In the genomic region with DNA sequence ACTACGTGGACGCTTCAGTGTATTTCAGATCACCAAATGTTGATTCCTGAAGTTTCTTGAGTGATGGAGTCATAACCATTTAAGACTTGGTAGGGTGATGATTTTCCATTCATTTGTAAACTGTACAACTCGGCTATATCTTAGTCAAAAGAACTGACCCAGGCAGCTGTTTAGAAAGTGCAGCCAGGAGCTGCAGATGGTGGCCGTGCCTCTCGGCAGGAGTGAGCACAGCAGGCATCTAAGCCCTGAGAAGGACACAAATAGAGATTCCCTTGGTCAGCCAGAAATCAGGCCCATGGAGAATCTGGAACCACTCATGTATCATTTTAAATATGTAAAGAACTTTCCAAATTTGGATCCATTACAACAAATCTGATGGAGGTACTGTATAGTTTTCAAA, we compare ENCODE assay signal across 18 cellular contexts.
DNase-seq lines count a peak whose midpoint lies in the region; ATAC-seq and TF ChIP-seq lines count a peak whose summit lies in the region.
"Had no signal": no experiment of that assay in that cellular context is flagged by ENCODE, and none has a peak within 500 bp of the region (broad histone marks: within the 10 kb centered on the region; RNA-seq: fewer than 3 reads in every experiment).

No MANE protein-coding gene starts in this region.

- no peaks in the 10 kb centered on the region for H3K36me3 ChIP-seq in neuronal stem cell (replicated peaks in 1 of 2; ENCODE audit: control insufficient read depth in 2 of 2, insufficient read depth in 2 of 2, low read length in 2 of 2)
- H3K36me3 ChIP-seq in uterus: no peaks in the 10 kb centered on the region

- peak overlapping the region; percentile 59 for H3K18ac ChIP-seq in neuronal stem cell (ENCODE audit: low read length)

- H3K9me3 ChIP-seq in neuronal stem cell (replicated peaks in 1 of 2; ENCODE audit: control insufficient read depth in 2 of 2, insufficient read depth in 1 of 2, low read depth in 1 of 2, low read length in 2 of 2): no peaks in the 10 kb centered on the region
- H3K9me3 ChIP-seq in uterus: no peaks in the 10 kb centered on the region

- no peak overlapping the region for H3K4ac ChIP-seq in neuronal stem cell (ENCODE audit: low read length)

- H3K23ac ChIP-seq in neuronal stem cell (ENCODE audit: low read depth, low read length, poor library complexity): no peak overlapping the region

- H3K4me1 ChIP-seq in neuronal stem cell (ENCODE audit: control insufficient read depth in 2 of 2, insufficient read depth in 1 of 2, low read depth in 1 of 2, low read length in 2 of 2) (peaks cover 3 to 5% of the 10 kb centered on the region in 2 donors), uterus (no peaks in the 10 kb centered on the region)

- H4K91ac ChIP-seq in neuronal stem cell (ENCODE audit: low read depth, low read length, poor library complexity): no peak overlapping the region

- H2BK5ac ChIP-seq in neuronal stem cell (ENCODE audit: low read length): no peak overlapping the region

- no peak overlapping the region for H3K4me2 ChIP-seq in neuronal stem cell (ENCODE audit: insufficient read depth, low read length, poor library complexity, severe bottlenecking)

- WGBS in neuronal stem cell (ENCODE audit: extremely low coverage in 2 of 2, insufficient read length in 2 of 2, insufficient replicate concordance in 1 of 2), 2 donors: no CpG with 5 or more reads among the region's 5 CpGs

- no peak overlapping the region for H2AK5ac ChIP-seq in neuronal stem cell (ENCODE audit: low read depth, low read length)

- TF ChIP-seq CTCF in coronary artery (IDR thresholded peaks at IDR 0.05): no peak
- TF ChIP-seq CTCF in uterus (IDR thresholded peaks at IDR 0.05): no peak

- no peak overlapping the region for H2BK12ac ChIP-seq in neuronal stem cell (ENCODE audit: low read length)

- no peaks in the 10 kb centered on the region for H3K27me3 ChIP-seq in neuronal stem cell (ENCODE audit: control insufficient read depth in 3 of 3, insufficient read depth in 3 of 3, low read depth in 1 of 3, low read length in 3 of 3)
- H3K27me3 ChIP-seq in uterus: no peaks in the 10 kb centered on the region

- no peak overlapping the region for H3K9ac ChIP-seq in neuronal stem cell (ENCODE audit: low read depth, low read length, poor library complexity)

- H3K14ac ChIP-seq in neuronal stem cell (ENCODE audit: low read length): no peak overlapping the region

- H2BK120ac ChIP-seq in neuronal stem cell (ENCODE audit: low read depth, low read length): no peak overlapping the region

- H3K79me1 ChIP-seq in neuronal stem cell (ENCODE audit: low read depth, low read length): no peaks in the 10 kb centered on the region

- DNase-seq in Right ventricle myocardium superior (no peak), cardiac septum (ENCODE audit: low spot score) (no peak), coronary artery (ENCODE audit: low spot score) (no peak), neuronal stem cell (ENCODE audit: low spot score) (no peak), uterus (no peak), T1000 (lab: John Stamatoyannopoulos, UW) (no peak)
- no peak for DNase-seq in stimulated activated naive CD4-positive, alpha-beta T cell treated with Interleukin-2 at 50 U/mL for 16 hours (lab: John Stamatoyannopoulos, UW)
- DNase-seq: Calu3; CD4-positive, alpha-beta memory T cell; DMS79; KG1; NCI-H1105 treated with DMSO at 0.1 percent for 48 hours; NCI-H1694; NCI-H510A; NCI-H774; OCI-M1; SIG-M5 had no signal

- no peak for TF ChIP-seq POLR2A in uterus (IDR thresholded peaks at IDR 0.05)

- H2BK15ac ChIP-seq in neuronal stem cell (ENCODE audit: low read length): no peak overlapping the region

- H3K4me3 ChIP-seq in coronary artery (no peak overlapping the region), neuronal stem cell (ENCODE audit: low read length in 2 of 2) (no peak overlapping the region), uterus (no peak overlapping the region)

- ATAC-seq in Right ventricle myocardium superior (ENCODE audit: poor library complexity): peak; percentile 53
- ATAC-seq in HG03097 (IDR thresholded peaks at IDR 0.05; ENCODE audit: low FRiP score, unreplicated experiment): no peak

- H3K27ac ChIP-seq in coronary artery: peak overlapping the region; percentile 6 to 28
- H3K27ac ChIP-seq in neuronal stem cell (replicated peaks; ENCODE audit: low read length): no peak overlapping the region
- H3K27ac ChIP-seq in uterus: no peak overlapping the region

- H4K8ac ChIP-seq in neuronal stem cell (ENCODE audit: low read depth, low read length): no peak overlapping the region

- H2AFZ ChIP-seq in neuronal stem cell (ENCODE audit: low read length): no peak overlapping the region

- intact Hi-C loops in Right ventricle myocardium superior (cut with DNase I) (no loop called here), cardiac septum (cut with DNase I) (loop anchor here (5.0 kb wide), 1 partner anchor 567 kb away; no protein-coding TSS in a partner anchor), uterus (cut with DNase I; ENCODE audit: low total_unique reads) (no loop called here)

Comparison
In these comparisons a context has a peak if more than half of its experiments do, and no peak if none do; other contexts are left out.
1. H3K27ac ChIP-seq: peak in coronary artery (2 of 2); none in neuronal stem cell (single experiment) and uterus (0 of 2).